Comparison of ENCODE assay signal across 21 cellular contexts in genomic region chr3:49219132-49219531, GRCh38. TPM values are rescaled to one million over a fixed set of nuclear protein-coding genes. Genes with fewer than 3 reads are reported as not detected.
DNase-seq lines count a peak whose midpoint lies in the region; ATAC-seq, FAIRE-seq and TF ChIP-seq lines count a peak whose summit lies in the region.
"Had no signal": no experiment of that assay in that cellular context is flagged by ENCODE, and none has a peak within 500 bp of the region (broad histone marks: within the 10 kb centered on the region; RNA-seq: fewer than 3 reads in every experiment).

No MANE protein-coding gene starts in this region.

- no peak overlapping the region for H3K4me3 Mint-ChIP-seq in T-helper 17 cell
- H3K4me3 Mint-ChIP-seq: activated T-cell treated with anti-CD3 and anti-CD28 coated beads, Interleukin-2, amount 50 U/mL, for 24 hours; brain; CD14-positive monocyte; GM23338 had no signal

- TF ChIP-seq EP300 in transverse colon (IDR thresholded peaks at IDR 0.05; ENCODE audit: low read depth), result no peak

- H3K4me1 Mint-ChIP-seq in T-helper 17 cell, result no peaks in the 10 kb centered on the region
- H3K4me1 Mint-ChIP-seq: GM23338 had no signal

- intact Hi-C loops in heart left ventricle (cut with DNase I), result loop anchor here in 3 of 10 donors (2.0 to 5.0 kb wide), 2 partner anchors 46 to 58 kb away; partner anchors contain the start of gene C3orf62 (in 2 of the 3)
- intact Hi-C loops in left cardiac atrium (cut with DNase I), result no loop called here
- intact Hi-C loops in body of pancreas (cut with DNase I), result no loop called here
- intact Hi-C loops in transverse colon (cut with DNase I; ENCODE audit: low total_unique reads), result no loop called here

- peaks cover 10% of the 10 kb centered on the region for H3K27me3 Mint-ChIP-seq in T-helper 17 cell

- no peak overlapping the region for H3K27ac Mint-ChIP-seq in T-helper 17 cell
- H3K27ac Mint-ChIP-seq: activated T-cell treated with anti-CD3 and anti-CD28 coated beads, Interleukin-2, amount 50 U/mL, for 24 hours; GM23338 had no signal

- H3K36me3 Mint-ChIP-seq in T-helper 17 cell (ENCODE audit: low read depth), result no peaks in the 10 kb centered on the region
- H3K36me3 Mint-ChIP-seq: brain had no signal

- FAIRE-seq in GM12891 (lab: Jason Lieb, UNC), result no peak
- FAIRE-seq: A204.1, islet of Langerhans had no signal

- H3K27ac ChIP-seq in heart left ventricle, result peak overlapping the region; percentile 61 to 94 (median 84)
- peak overlapping the region in 3 of 4 donors; percentile 63 to 73 (median 72) for H3K27ac ChIP-seq in body of pancreas
- peak overlapping the region; percentile 56 for H3K27ac ChIP-seq in muscle layer of colon (ENCODE audit: low read depth, low read length)
- H3K27ac ChIP-seq in transverse colon, result peak overlapping the region; percentile 60 to 82 (median 78)

- DNase-seq in heart left ventricle, result no peak
- no peak for DNase-seq in left cardiac atrium
- no peak for DNase-seq in body of pancreas
- no peak for DNase-seq in transverse colon
- no peak for DNase-seq in T-helper 17 cell
- DNase-seq in GM12891 (ENCODE audit: insufficient read length, low spot score), result no peak
- DNase-seq: activated CD4-positive, alpha-beta T cell treated with anti-CD3 and anti-CD28 coated beads, Interleukin-2, amount 50 U/mL, for 4 hours; activated naive CD4-positive, alpha-beta T cell treated with anti-CD3 and anti-CD28 coated beads, Interleukin-2, amount 50 U/mL, for 16 hours; activated T-cell treated with anti-CD3 and anti-CD28 coated beads, Interleukin-2, amount 50 U/mL, for 24 hours; midbrain; NCI-H1048; NCI-H524 treated with DMSO at 0.1 percent for 48 hours; stimulated activated CD4-positive, alpha-beta T cell treated with anti-CD3 and anti-CD28 coated beads, Interleukin-4, amount 100 ng/mL, for 4 hours; stimulated activated CD8-positive, alpha-beta memory T cell treated with anti-CD3 and anti-CD28 coated beads, Interleukin-4, amount 100 ng/mL, for 48 hours had no signal

- WGBS in heart left ventricle, 4 donors, result 86 to 95% (median 93%) methylated on average over 6 of the region's 6 CpGs
- 36 to 76% methylated on average over 2 to 6 of the region's 6 CpGs for WGBS in body of pancreas, 2 donors
- 76 to 81% methylated on average over 4 to 6 of the region's 6 CpGs for WGBS in transverse colon (ENCODE audit: low coverage in 1 of 2), 2 donors

- TF ChIP-seq POLR2A in heart left ventricle (IDR thresholded peaks at IDR 0.05) (no peak), body of pancreas (IDR thresholded peaks at IDR 0.05) (no peak), transverse colon (IDR thresholded peaks at IDR 0.05) (no peak), GM12891 (IDR thresholded peaks at IDR 0.05; ENCODE audit: low read depth, low read length) (no peak)

- in situ Hi-C loops in transverse colon (cut with MboI; ENCODE audit: low pct_ligation_motif_present in 1 of 4, low pct_unique_long_range_greater_than_20kb in 1 of 4, low sequenced_read_pairs in 3 of 4), result no loop called here

- no peak overlapping the region for H3K9ac ChIP-seq in muscle layer of colon (ENCODE audit: low read length)

- peaks cover 0 to 1% (median 0%) of the 10 kb centered on the region in 9 donors for H3K36me3 ChIP-seq in heart left ventricle
- no peaks in the 10 kb centered on the region for H3K36me3 ChIP-seq in body of pancreas (replicated peaks in 1 of 2; ENCODE audit: insufficient read depth in 1 of 2, low read depth in 2 of 2)
- H3K36me3 ChIP-seq in muscle layer of colon (ENCODE audit: insufficient read depth, low read length), result no peaks in the 10 kb centered on the region
- H3K36me3 ChIP-seq in transverse colon, result no peaks in the 10 kb centered on the region

- H3K27me3 ChIP-seq in heart left ventricle (no peaks in the 10 kb centered on the region), body of pancreas (no peaks in the 10 kb centered on the region), muscle layer of colon (ENCODE audit: control insufficient read depth in 1 of 2, insufficient read depth in 2 of 2, low read length in 2 of 2) (no peaks in the 10 kb centered on the region), transverse colon (no peaks in the 10 kb centered on the region)

- H3K4me3 ChIP-seq in heart left ventricle, result no peak overlapping the region
- H3K4me3 ChIP-seq in body of pancreas, result no peak overlapping the region
- H3K4me3 ChIP-seq in muscle layer of colon (ENCODE audit: low read depth in 1 of 2, low read length in 2 of 2), result no peak overlapping the region
- no peak overlapping the region for H3K4me3 ChIP-seq in transverse colon
- H3K4me3 ChIP-seq: GM23338 had no signal

- H3K4me1 ChIP-seq in heart left ventricle (peaks cover 0 to 25% (median 16%) of the 10 kb centered on the region in 12 donors), body of pancreas (peaks cover 16% of the 10 kb centered on the region), muscle layer of colon (ENCODE audit: insufficient read depth, low read length) (peaks cover 22% of the 10 kb centered on the region), transverse colon (peaks cover 8 to 14% (median 12%) of the 10 kb centered on the region in 4 donors)

- ATAC-seq in heart left ventricle (no peak), left cardiac atrium (no peak), body of pancreas (no peak), T-helper 17 cell (no peak)
- ATAC-seq in activated CD4-positive, CD25-positive, alpha-beta regulatory T cell treated with anti-CD3 and anti-CD28 coated beads, Interleukin-2, amount 50 U/mL, for 24 hours, result no peak
- ATAC-seq: GM23338 had no signal

- no peak for TF ChIP-seq CTCF in heart left ventricle (IDR thresholded peaks at IDR 0.05)
- TF ChIP-seq CTCF in body of pancreas (IDR thresholded peaks at IDR 0.05), result no peak
- TF ChIP-seq CTCF in transverse colon (IDR thresholded peaks at IDR 0.05), result no peak

- peaks cover 0 to 9% (median 0%) of the 10 kb centered on the region in 12 donors for H3K9me3 ChIP-seq in heart left ventricle
- H3K9me3 ChIP-seq in body of pancreas, result no peaks in the 10 kb centered on the region
- no peaks in the 10 kb centered on the region for H3K9me3 ChIP-seq in muscle layer of colon (ENCODE audit: low read length)
- H3K9me3 ChIP-seq in transverse colon, result no peaks in the 10 kb centered on the region
- H3K9me3 ChIP-seq in T-helper 17 cell (ENCODE audit: control insufficient read depth, low read length, poor library complexity, severe bottlenecking), result no peaks in the 10 kb centered on the region

TF ChIP-seq in GM12891, 5 proteins besides CTCF, POLR2A, EP300 and RAD21:
- TF ChIP-seq PAX5 (IDR thresholded peaks at IDR 0.05; ENCODE audit: insufficient read depth, low read length, severe bottlenecking), result no peak
- no peak for TF ChIP-seq POLR2AphosphoS5 (IDR thresholded peaks at IDR 0.05; ENCODE audit: low read depth, low read length)
- no peak for TF ChIP-seq TAF1 (IDR thresholded peaks at IDR 0.05; ENCODE audit: low read depth, low read length)
- no peak for TF ChIP-seq POU2F2 (IDR thresholded peaks at IDR 0.05; ENCODE audit: low read depth, low read length)
- TF ChIP-seq SPI1 (IDR thresholded peaks at IDR 0.05; ENCODE audit: low read depth, low read length), result no peak

RNA-seq across cellular contexts. Expression of gene KLHDC8B, which starts 47.7 kb away (rescaled TPM):
- total RNA-seq in heart left ventricle (100 to 1,000 TPM in 7 of 9 donors, 10 to 100 TPM in 2; 96.9 to 138 (median 112) TPM), left cardiac atrium (10 to 100 TPM; 35.6 to 55.9 TPM), body of pancreas (10 to 100 TPM; 19.5 to 22.1 TPM), transverse colon (10 to 100 TPM in 2 of 4 donors, 1 to 10 TPM in 2; 4.5 to 23.5 (median 13.4) TPM), T-helper 17 cell (1 to 10 TPM; 1.7 to 8.7 TPM)
- polyA plus RNA-seq in heart left ventricle, result 100 to 1,000 TPM in 1 of 2 donors, 10 to 100 TPM in 1; 66.3 to 134 TPM
- 3.5 TPM for polyA plus RNA-seq in GM12891 (2012; ENCODE audit: low read depth, missing spikeins)

RNA-seq across cellular contexts. Expression of gene CCDC71, which starts 53.0 kb away (rescaled TPM):
- total RNA-seq in heart left ventricle, result 10 to 100 TPM in 7 of 9 donors, 1 to 10 TPM in 2; 9.7 to 24.0 (median 14.6) TPM
- polyA plus RNA-seq in heart left ventricle, result 10 to 100 TPM in 1 of 2 donors, 1 to 10 TPM in 1; 9.8 to 17.7 TPM
- 10 to 100 TPM; 12.3 to 15.3 TPM for total RNA-seq in left cardiac atrium
- total RNA-seq in body of pancreas, result 10 to 100 TPM; 15.5 to 19.5 TPM
- total RNA-seq in transverse colon, result 10 to 100 TPM; 26.2 to 33.9 (median 31.3) TPM
- 10 to 100 TPM; 13.7 to 13.9 TPM for total RNA-seq in T-helper 17 cell
- 13.6 TPM for polyA plus RNA-seq in GM12891 (2012; ENCODE audit: low read depth, missing spikeins)

RNA-seq across cellular contexts. Expression of gene C3orf62, which starts 57.9 kb away (rescaled TPM):
- 1 to 10 TPM; 1.3 to 5.6 (median 2.9) TPM for total RNA-seq in heart left ventricle
- 1 to 10 TPM; 2.5 to 3.3 TPM for polyA plus RNA-seq in heart left ventricle
- total RNA-seq in left cardiac atrium, result 1 to 10 TPM; 3.2 to 3.4 TPM
- 1 to 10 TPM; 4.9 TPM for total RNA-seq in body of pancreas
- 10 to 100 TPM in 1 of 4 donors, 1 to 10 TPM in 3; 2.4 to 13.5 (median 5.3) TPM for total RNA-seq in transverse colon
- total RNA-seq in T-helper 17 cell, result 10 to 100 TPM in 1 of 2 donors, 1 to 10 TPM in 1; 7.3 to 11.1 TPM
- polyA plus RNA-seq in GM12891 (2012; ENCODE audit: low read depth, missing spikeins), result 4.0 TPM
